Comparison of ENCODE assay signal across 9 cellular contexts in the genomic region with DNA sequence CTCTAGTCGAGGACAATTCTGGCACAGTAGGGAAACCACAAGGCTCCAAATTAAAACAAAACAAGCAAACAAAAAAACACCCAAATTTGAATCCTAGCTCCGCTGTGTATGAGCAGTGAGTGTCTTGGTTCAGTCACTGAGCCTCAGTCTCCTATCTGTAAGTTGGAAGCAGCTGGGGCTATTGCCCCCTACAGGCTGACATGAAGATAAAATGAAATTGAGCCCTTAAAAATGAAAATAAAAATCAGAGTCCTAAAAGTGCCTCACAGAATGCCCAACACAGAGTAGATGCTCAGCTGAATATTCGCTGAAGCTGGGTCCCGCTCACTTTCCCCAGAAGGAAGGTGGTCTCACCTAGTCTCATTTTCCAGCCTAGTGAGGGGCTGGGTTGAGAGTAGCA.
A peak's percentile ranks its signal among the peaks of the same experiment; 100 is the strongest.
DNase-seq lines count a peak whose midpoint lies in the region; ATAC-seq, FAIRE-seq and TF ChIP-seq lines count a peak whose summit lies in the region.
"Had no signal": no experiment of that assay in that cellular context is flagged by ENCODE, and none has a peak within 500 bp of the region (broad histone marks: within the 10 kb centered on the region; RNA-seq: fewer than 3 reads in every experiment).

No MANE protein-coding gene starts in this region.

- SMC1A ChIA-PET in GM12878 (lab: Charles Lee; ENCODE audit: uncharacterized antibody, unreplicated experiment) = interaction anchor here (1.3 kb wide), 2 partner anchors 60 to 114 kb away, joined by 3 to 4 read pairs; no protein-coding TSS in a partner anchor

- ATAC-seq in GM12878 (peak; percentile 55), HG02798 (IDR thresholded peaks at IDR 0.05; ENCODE audit: poor library complexity, unreplicated experiment) (no peak)

- peaks cover 16% of the 10 kb centered on the region for H3K4me1 Mint-ChIP-seq in nephron progenitor cell

- H3K4me3 ChIP-seq in GM12878 = no peak overlapping the region

- 3% methylated on average over 4 of the region's 4 CpGs for WGBS in GM12878 (ENCODE audit: insufficient coverage, insufficient replicate concordance, low lambda C conversion rate, missing lambda C conversion rate)

- no TSS peak for BruUV-seq in GM12878 (replicated peaks; lab: Mats Ljungman, UMichigan)

- peaks cover under 1% of the 10 kb centered on the region; the same call in 1 of the 2 replicates for H4K20me1 ChIP-seq in GM12878 (ENCODE audit: control insufficient read depth, insufficient read depth)

- H3K27me3 ChIP-seq in GM12878 (replicated peaks in 1 of 2; ENCODE audit: control insufficient read depth in 2 of 2, insufficient read depth in 2 of 2, low read length in 1 of 2) = peaks cover 0 to 2% of the 10 kb centered on the region in 2 experiments; a peak in 3 of 4 replicates

- no peak overlapping the region for H3K4me3 Mint-ChIP-seq in nephron progenitor cell

- TF ChIP-seq POLR2A in GM12878 (IDR thresholded peaks at IDR 0.05; ENCODE audit: low read depth, low read length) = no peak

- no peaks in the 10 kb centered on the region for H3K9me3 Mint-ChIP-seq in nephron progenitor cell

- H3K4me1 ChIP-seq in GM12878 (ENCODE audit: control insufficient read depth, insufficient read depth, low read length) = peaks cover 6% of the 10 kb centered on the region

- CTCF ChIA-PET in GM12878 (lab: Yijun Ruan, JAX) = interaction anchor here (0.9 to 2.2 kb wide), 11 partner anchors 9 to 138 kb away, joined by 3 to 13 read pairs (median 5); no protein-coding TSS in a partner anchor

- H3K27me3 Mint-ChIP-seq in nephron progenitor cell (ENCODE audit: low read depth, poor library complexity) = peaks cover 34% of the 10 kb centered on the region

- RAD21 ChIA-PET in GM12878 (lab: Charles Lee; ENCODE audit: unreplicated experiment) = interaction anchor here (1.8 kb wide), 1 partner anchor 75 kb away, joined by 4 read pairs; no protein-coding TSS in a partner anchor

- H2AFZ ChIP-seq in GM12878 (ENCODE audit: control insufficient read depth, low read depth, low read length) = no peak overlapping the region

- 0 out of 2 replicates have a peak, but pooled peaks have one; percentile 16 for TF ChIP-seq RAD21 in GM12878 (IDR thresholded peaks at IDR 0.05; ENCODE audit: insufficient read depth, low read depth, low read length)

- TF ChIP-seq EP300 in GM12878 (IDR thresholded peaks at IDR 0.05; ENCODE audit: borderline replicate concordance in 1 of 2, control insufficient read depth in 1 of 2, low read depth in 2 of 2, low read length in 2 of 2) = no peak

- POLR2A ChIA-PET in GM12878 (lab: Charles Lee) = interaction anchor here (0.6 kb wide), 1 partner anchor 552 kb away, joined by 5 read pairs; no protein-coding TSS in a partner anchor

- H3K27ac ChIP-seq in GM12878 (ENCODE audit: control insufficient read depth, insufficient read depth) = no peak overlapping the region

- no peak overlapping the region for H3K9ac ChIP-seq in GM12878 (ENCODE audit: control insufficient read depth, insufficient read depth, low read length)

- FAIRE-seq in GM12878 (lab: Jason Lieb, UNC) = no peak
- FAIRE-seq: endometrium had no signal

- no peaks in the 10 kb centered on the region for H3K79me2 ChIP-seq in GM12878 (ENCODE audit: control insufficient read depth, insufficient read depth, low read length)

- intact Hi-C loops in GM12878 (cut with micrococcal nuclease; ENCODE audit: unreplicated experiment) = no loop called here

- H3K36me3 Mint-ChIP-seq in nephron progenitor cell (ENCODE audit: low read depth) = no peaks in the 10 kb centered on the region

- DNase-seq in EH (ENCODE audit: low read depth) (peak; percentile 33), Kasumi-1 (lab: John Stamatoyannopoulos, UW) (peak; percentile 55 to 67), GM12878 (ENCODE audit: low read depth, low spot score) (no peak), nephron progenitor cell (no peak), NCI-H2107 treated with DMSO at 0.1 percent for 48 hours (lab: John Stamatoyannopoulos, UW; ENCODE audit: unreplicated experiment) (no peak), hippocampal formation (lab: John Stamatoyannopoulos, UW) (no peak), NCI-H1092 treated with DMSO at 0.1 percent for 48 hours (lab: John Stamatoyannopoulos, UW) (no peak)

- TF ChIP-seq CTCF in GM12878 (IDR thresholded peaks at IDR 0.05 in 2 of 3, conservative IDR thresholded peaks at IDR 0.05 in 1 of 3; ENCODE audit: control insufficient read depth in 2 of 3, extremely low read depth in 1 of 3, insufficient read depth in 1 of 3, low read depth in 3 of 3, low read length in 3 of 3) (peak; percentile 42 to 68 (median 49)), nephron progenitor cell (IDR thresholded peaks at IDR 0.05) (peak; percentile 41)

- H3K36me3 ChIP-seq in GM12878 (ENCODE audit: control insufficient read depth in 2 of 2, insufficient read depth in 2 of 2, low read length in 1 of 2) = no peaks in the 10 kb centered on the region

- H3K27ac Mint-ChIP-seq in nephron progenitor cell = no peak overlapping the region

- in situ Hi-C loops in GM12878 (cut with MboI) = no loop called here

- H3K9me3 ChIP-seq in GM12878 (replicated peaks; ENCODE audit: control insufficient read depth, insufficient read depth, low read length) = no peaks in the 10 kb centered on the region

- H3K4me2 ChIP-seq in GM12878 (ENCODE audit: control insufficient read depth, insufficient read depth) = no peak overlapping the region

TF ChIP-seq in GM12878, 131 proteins besides CTCF, POLR2A, EP300 and RAD21:
- TF ChIP-seq HCFC1 (IDR thresholded peaks at IDR 0.05; ENCODE audit: low read length) (no peak), HDAC6 (IDR thresholded peaks at IDR 0.05; ENCODE audit: unreplicated experiment) (no peak), CBFB (IDR thresholded peaks at IDR 0.05; ENCODE audit: low read depth) (no peak), SPI1 (IDR thresholded peaks at IDR 0.05; ENCODE audit: borderline replicate concordance, insufficient read depth, low read depth, low read length) (no peak), SMC3 (IDR thresholded peaks at IDR 0.05; ENCODE audit: borderline replicate concordance, low read length) (peak; percentile 9; the same call in 1 of the 2 replicates)
- TF ChIP-seq, protein P1, sequence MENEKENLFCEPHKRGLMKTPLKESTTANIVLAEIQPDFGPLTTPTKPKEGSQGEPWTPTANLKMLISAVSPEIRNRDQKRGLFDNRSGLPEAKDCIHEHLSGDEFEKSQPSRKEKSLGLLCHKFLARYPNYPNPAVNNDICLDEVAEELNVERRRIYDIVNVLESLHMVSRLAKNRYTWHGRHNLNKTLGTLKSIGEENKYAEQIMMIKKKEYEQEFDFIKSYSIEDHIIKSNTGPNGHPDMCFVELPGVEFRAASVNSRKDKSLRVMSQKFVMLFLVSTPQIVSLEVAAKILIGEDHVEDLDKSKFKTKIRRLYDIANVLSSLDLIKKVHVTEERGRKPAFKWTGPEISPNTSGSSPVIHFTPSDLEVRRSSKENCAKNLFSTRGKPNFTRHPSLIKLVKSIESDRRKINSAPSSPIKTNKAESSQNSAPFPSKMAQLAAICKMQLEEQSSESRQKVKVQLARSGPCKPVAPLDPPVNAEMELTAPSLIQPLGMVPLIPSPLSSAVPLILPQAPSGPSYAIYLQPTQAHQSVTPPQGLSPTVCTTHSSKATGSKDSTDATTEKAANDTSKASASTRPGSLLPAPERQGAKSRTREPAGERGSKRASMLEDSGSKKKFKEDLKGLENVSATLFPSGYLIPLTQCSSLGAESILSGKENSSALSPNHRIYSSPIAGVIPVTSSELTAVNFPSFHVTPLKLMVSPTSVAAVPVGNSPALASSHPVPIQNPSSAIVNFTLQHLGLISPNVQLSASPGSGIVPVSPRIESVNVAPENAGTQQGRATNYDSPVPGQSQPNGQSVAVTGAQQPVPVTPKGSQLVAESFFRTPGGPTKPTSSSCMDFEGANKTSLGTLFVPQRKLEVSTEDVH (IDR thresholded peaks at IDR 0.05; ENCODE audit: low read depth, partially characterized antibody) = no peak
- TF ChIP-seq, protein P2, sequence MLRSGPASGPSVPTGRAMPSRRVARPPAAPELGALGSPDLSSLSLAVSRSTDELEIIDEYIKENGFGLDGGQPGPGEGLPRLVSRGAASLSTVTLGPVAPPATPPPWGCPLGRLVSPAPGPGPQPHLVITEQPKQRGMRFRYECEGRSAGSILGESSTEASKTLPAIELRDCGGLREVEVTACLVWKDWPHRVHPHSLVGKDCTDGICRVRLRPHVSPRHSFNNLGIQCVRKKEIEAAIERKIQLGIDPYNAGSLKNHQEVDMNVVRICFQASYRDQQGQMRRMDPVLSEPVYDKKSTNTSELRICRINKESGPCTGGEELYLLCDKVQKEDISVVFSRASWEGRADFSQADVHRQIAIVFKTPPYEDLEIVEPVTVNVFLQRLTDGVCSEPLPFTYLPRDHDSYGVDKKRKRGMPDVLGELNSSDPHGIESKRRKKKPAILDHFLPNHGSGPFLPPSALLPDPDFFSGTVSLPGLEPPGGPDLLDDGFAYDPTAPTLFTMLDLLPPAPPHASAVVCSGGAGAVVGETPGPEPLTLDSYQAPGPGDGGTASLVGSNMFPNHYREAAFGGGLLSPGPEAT (IDR thresholded peaks at IDR 0.05; ENCODE audit: low read depth) = no peak

Comparison
In these comparisons a context has a peak if more than half of its experiments do, and no peak if none do; other contexts are left out.
1. DNase-seq: peak in EH (single experiment) and Kasumi-1 (2 of 2); none in GM12878 (single experiment), nephron progenitor cell (single experiment), NCI-H2107 treated with DMSO at 0.1 percent for 48 hours (single experiment), hippocampal formation (0 of 2) and NCI-H1092 treated with DMSO at 0.1 percent for 48 hours (single experiment).